In the genomic region with DNA sequence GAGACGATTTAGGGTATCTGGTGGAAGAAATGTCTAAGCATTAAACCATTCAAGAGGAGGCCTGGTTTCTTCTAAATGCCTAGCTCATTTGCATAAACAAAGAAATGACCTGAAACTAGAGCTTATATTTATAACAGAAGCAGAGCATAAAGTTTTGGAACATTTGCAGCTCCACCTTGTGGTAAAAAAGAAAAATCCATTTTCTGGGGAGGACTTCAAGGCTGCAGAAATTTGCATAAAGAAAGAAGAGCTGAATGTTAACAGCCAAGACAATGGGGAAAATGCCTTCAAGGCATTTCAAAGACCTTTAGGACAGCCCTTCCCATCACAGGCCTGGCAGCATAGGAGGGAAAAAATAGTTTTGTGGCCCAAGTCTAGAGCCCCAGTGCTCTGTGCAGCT, we compare ENCODE assay signal across 12 cellular contexts.
DNase-seq lines count a peak whose midpoint lies in the region; ATAC-seq and TF ChIP-seq lines count a peak whose summit lies in the region.
"Had no signal": no experiment of that assay in that cellular context is flagged by ENCODE, and none has a peak within 500 bp of the region (broad histone marks: within the 10 kb centered on the region; RNA-seq: fewer than 3 reads in every experiment).

No MANE protein-coding gene starts in this region.

- peak in 7 of 9 donors; percentile 33 to 50 (median 41) for TF ChIP-seq CTCF in heart right ventricle (IDR thresholded peaks at IDR 0.05)
- TF ChIP-seq CTCF in Panc1 (IDR thresholded peaks at IDR 0.05) = peak; percentile 45; the same call in 1 of the 2 replicates
- peak; percentile 28 for TF ChIP-seq CTCF in foreskin keratinocyte (conservative IDR thresholded peaks at IDR 0.05)
- peak; percentile 31 to 46 (median 42) for TF ChIP-seq CTCF in uterus (IDR thresholded peaks at IDR 0.05)
- no peak for TF ChIP-seq CTCF in CD4-positive, alpha-beta T cell (IDR thresholded peaks at IDR 0.05)

- POLR2A ChIA-PET in Panc1 (lab: Charles Lee) = no interaction called here
- POLR2A ChIA-PET in CD4-positive, alpha-beta T cell (lab: Charles Lee) = no interaction called here

- WGBS in heart right ventricle, 2 donors = 59 to 61% methylated on average over 1 of the region's 1 CpG

- CTCF ChIA-PET in Panc1 (lab: Charles Lee) = no interaction called here
- CTCF ChIA-PET in CD4-positive, alpha-beta T cell (lab: Charles Lee) = no interaction called here

- no peak overlapping the region for H3K4me3 Mint-ChIP-seq in CD4-positive, alpha-beta T cell
- H3K4me3 Mint-ChIP-seq: activated CD4-positive, alpha-beta T cell treated with anti-CD3 and anti-CD28 coated beads, Interleukin-2, amount 10 ng/mL, durations not matched to agents 24 days and 14 days; stimulated activated naive CD8-positive, alpha-beta T cell treated with anti-CD3 and anti-CD28 coated beads, Interleukin-15, Interleukin-2, amounts not matched to agents 100 ng/mL and 50 ng/mL, for 24 hours had no signal

- no peak for ATAC-seq in heart right ventricle
- no peak for ATAC-seq in Right ventricle myocardium inferior
- no peak for ATAC-seq in Panc1
- no peak for ATAC-seq in foreskin keratinocyte
- ATAC-seq in CD4-positive, alpha-beta T cell (ENCODE audit: poor library complexity) = no peak

- in situ Hi-C loops in Panc1 (cut with HindIII; ENCODE audit: low pct_unique_long_range_greater_than_20kb, low sequenced_read_pairs) = no loop called here

- no peak for TF ChIP-seq POLR2A in uterus (IDR thresholded peaks at IDR 0.05)

- H3K4me3 ChIP-seq in heart right ventricle (no peak overlapping the region), Panc1 (ENCODE audit: low read depth in 2 of 2, low read length in 2 of 2) (no peak overlapping the region), uterus (no peak overlapping the region)
- H3K4me3 ChIP-seq: spleen had no signal

- H3K9me3 ChIP-seq in heart right ventricle (no peaks in the 10 kb centered on the region), Panc1 (ENCODE audit: control insufficient read depth, insufficient read depth, low read depth, low read length) (no peaks in the 10 kb centered on the region), uterus (no peaks in the 10 kb centered on the region)
- H3K9me3 ChIP-seq in CD4-positive, alpha-beta T cell (ENCODE audit: control insufficient read depth, low read length) = no peaks in the 10 kb centered on the region

- no peaks in the 10 kb centered on the region for H3K36me3 Mint-ChIP-seq in CD4-positive, alpha-beta T cell (ENCODE audit: low read depth)

- no TSS peak for BruUV-seq in Panc1 (replicated peaks; lab: Mats Ljungman, UMichigan)

- H3K4me1 Mint-ChIP-seq in CD4-positive, alpha-beta T cell (ENCODE audit: low read depth) = no peaks in the 10 kb centered on the region
- H3K4me1 Mint-ChIP-seq: activated CD4-positive, alpha-beta T cell treated with anti-CD3 and anti-CD28 coated beads, Interleukin-2, amount 10 ng/mL, durations not matched to agents 24 days and 14 days had no signal

- intact Hi-C loops in heart right ventricle (cut with DNase I) (loop anchor here in 1 of 10 donors (5.0 kb wide), 1 partner anchor 52 kb away; no protein-coding TSS in a partner anchor), Right ventricle myocardium inferior (cut with DNase I) (no loop called here), Panc1 (cut with micrococcal nuclease; ENCODE audit: unreplicated experiment) (no loop called here), uterus (cut with DNase I; ENCODE audit: low total_unique reads) (no loop called here)
- intact Hi-C loops in CD4-positive, alpha-beta T cell (cut with DNase I, micrococcal nuclease) = no loop called here

- H3K27ac Mint-ChIP-seq in CD4-positive, alpha-beta T cell = no peak overlapping the region
- H3K27ac Mint-ChIP-seq: activated CD4-positive, alpha-beta T cell treated with anti-CD3 and anti-CD28 coated beads, Interleukin-2, amount 10 ng/mL, durations not matched to agents 24 days and 14 days; stimulated activated naive CD8-positive, alpha-beta T cell treated with anti-CD3 and anti-CD28 coated beads, Interleukin-15, Interleukin-2, amounts not matched to agents 100 ng/mL and 50 ng/mL, for 24 hours had no signal

- H3K4me1 ChIP-seq in heart right ventricle = no peaks in the 10 kb centered on the region
- H3K4me1 ChIP-seq in Panc1 (ENCODE audit: control insufficient read depth, insufficient read depth, low read length) = no peaks in the 10 kb centered on the region
- H3K4me1 ChIP-seq in foreskin keratinocyte = no peaks in the 10 kb centered on the region
- H3K4me1 ChIP-seq in uterus = no peaks in the 10 kb centered on the region
- H3K4me1 ChIP-seq: spleen had no signal

- no peaks in the 10 kb centered on the region for H3K27me3 ChIP-seq in heart right ventricle
- H3K27me3 ChIP-seq in Panc1 (ENCODE audit: control insufficient read depth, insufficient read depth, low read length) = no peaks in the 10 kb centered on the region
- H3K27me3 ChIP-seq in foreskin keratinocyte = no peaks in the 10 kb centered on the region
- H3K27me3 ChIP-seq in uterus = no peaks in the 10 kb centered on the region
- H3K27me3 ChIP-seq in CD4-positive, alpha-beta T cell (ENCODE audit: control insufficient read depth, insufficient read depth, low read length) = no peaks in the 10 kb centered on the region
- H3K27me3 ChIP-seq: spleen had no signal

- H3K36me3 ChIP-seq in heart right ventricle (no peaks in the 10 kb centered on the region), Panc1 (ENCODE audit: control insufficient read depth, insufficient read depth, low read length) (no peaks in the 10 kb centered on the region), uterus (no peaks in the 10 kb centered on the region)
- H3K36me3 ChIP-seq: spleen had no signal

- H3K27me3 Mint-ChIP-seq in CD4-positive, alpha-beta T cell = no peaks in the 10 kb centered on the region
- H3K27me3 Mint-ChIP-seq: activated CD4-positive, alpha-beta T cell treated with anti-CD3 and anti-CD28 coated beads, Interleukin-2, amount 10 ng/mL, durations not matched to agents 24 days and 14 days; stimulated activated naive CD8-positive, alpha-beta T cell treated with anti-CD3 and anti-CD28 coated beads, Interleukin-15, Interleukin-2, amounts not matched to agents 100 ng/mL and 50 ng/mL, for 24 hours had no signal

- H3K27ac ChIP-seq in heart right ventricle = no peak overlapping the region
- H3K27ac ChIP-seq in Panc1 (ENCODE audit: low read length) = no peak overlapping the region
- no peak overlapping the region for H3K27ac ChIP-seq in foreskin keratinocyte
- no peak overlapping the region for H3K27ac ChIP-seq in uterus
- H3K27ac ChIP-seq in CD4-positive, alpha-beta T cell (ENCODE audit: low read depth, low read length) = no peak overlapping the region
- H3K27ac ChIP-seq: spleen had no signal

- peaks cover 11% of the 10 kb centered on the region for H3K9me3 Mint-ChIP-seq in CD4-positive, alpha-beta T cell
- H3K9me3 Mint-ChIP-seq: stimulated activated naive CD8-positive, alpha-beta T cell treated with anti-CD3 and anti-CD28 coated beads, Interleukin-15, Interleukin-2, amounts not matched to agents 100 ng/mL and 50 ng/mL, for 24 hours had no signal

- DNase-seq in heart right ventricle = no peak
- no peak for DNase-seq in Right ventricle myocardium inferior (ENCODE audit: missing footprints)
- DNase-seq in Panc1 (ENCODE audit: low read depth, low spot score) = no peak
- peak in 1 of 2 donors; percentile 19 for DNase-seq in foreskin keratinocyte
- no peak for DNase-seq in uterus
- DNase-seq in hypothalamus (lab: John Stamatoyannopoulos, UW) = no peak
- no peak for DNase-seq in CD4-positive, alpha-beta T cell
- DNase-seq in T-helper 9 cell = no peak
- DNase-seq: activated CD4-positive, alpha-beta T cell treated with anti-CD3 and anti-CD28 coated beads, Interleukin-2, amount 10 ng/mL, durations not matched to agents 24 days and 14 days; C1 segment of cervical spinal cord; spleen had no signal
